In genomic region chr21:37435719-37436118, GRCh38 we compare ENCODE assay signal across 15 cellular contexts.
A peak's percentile ranks its signal among the peaks of the same experiment; 100 is the strongest.
DNase-seq lines count a peak whose midpoint lies in the region; FAIRE-seq and TF ChIP-seq lines count a peak whose summit lies in the region.
"Had no signal": no experiment of that assay in that cellular context is flagged by ENCODE, and none has a peak within 500 bp of the region (broad histone marks: within the 10 kb centered on the region; RNA-seq: fewer than 3 reads in every experiment).

No MANE protein-coding gene starts in this region.

- H4K20me1 ChIP-seq in H1 (replicated peaks in 1 of 2; ENCODE audit: control insufficient read depth in 1 of 2, insufficient read depth in 2 of 2, low read length in 2 of 2) (peaks cover 4 to 10% of the 10 kb centered on the region in 2 experiments), neural progenitor cell (ENCODE audit: low read depth) (peaks cover 38% of the 10 kb centered on the region)

- H3F3A ChIP-seq in neural progenitor cell (ENCODE audit: low read depth), result peaks cover 7% of the 10 kb centered on the region

- H2BK20ac ChIP-seq in H1 (ENCODE audit: low read length), result no peak overlapping the region

- no peak overlapping the region for H3K27ac ChIP-seq in H1 (ENCODE audit: low read depth, low read length)
- H3K27ac ChIP-seq in neural progenitor cell, result peak overlapping the region; percentile 4
- peak overlapping the region in 1 of 4 donors; percentile 29 for H3K27ac ChIP-seq in esophagus squamous epithelium
- H3K27ac ChIP-seq: SJSA1 had no signal

- FAIRE-seq in GM12891 (lab: Jason Lieb, UNC) (peak; percentile 20), H1 (lab: Jason Lieb, UNC) (peak; percentile 82)

- CTCF ChIA-PET in H1 (lab: Charles Lee; ENCODE audit: partially characterized antibody), result no interaction called here

- H3K56ac ChIP-seq in H1 (replicated peaks; ENCODE audit: insufficient read length, low read depth, low read length), result no peak overlapping the region

- no peak for TF ChIP-seq RAD21 in H1 (IDR thresholded peaks at IDR 0.05 in 1 of 2, conservative IDR thresholded peaks at IDR 0.05 in 1 of 2; ENCODE audit: low read depth in 2 of 2, low read length in 2 of 2)

- H3K4me2 ChIP-seq in H1 (ENCODE audit: insufficient read depth in 1 of 2, low read depth in 2 of 2, low read length in 2 of 2), result peak overlapping the region in 1 of 2 experiments; percentile 31; a peak in 1 of 4 replicates
- peak overlapping the region; percentile 62 for H3K4me2 ChIP-seq in neural progenitor cell

- H3K9ac ChIP-seq in H1 (replicated peaks in 1 of 4; ENCODE audit: extremely low read depth in 1 of 4, low read depth in 3 of 4, low read length in 3 of 4) (no peak overlapping the region), neural progenitor cell (no peak overlapping the region)

- H2BK5ac ChIP-seq in H1 (ENCODE audit: low read depth, low read length), result no peak overlapping the region

- H3K79me2 ChIP-seq in H1 (ENCODE audit: control insufficient read depth in 1 of 2, insufficient read depth in 2 of 2, low read length in 2 of 2) (peaks cover 10 to 98% of the 10 kb centered on the region in 2 experiments), neural progenitor cell (ENCODE audit: low read depth) (peaks cover 100% of the 10 kb centered on the region)

- peaks cover 25% of the 10 kb centered on the region for H3K9me3 Mint-ChIP-seq in neural progenitor cell
- H3K9me3 Mint-ChIP-seq: central memory CD8-positive, alpha-beta T cell had no signal

- H3K36me3 Mint-ChIP-seq in neural progenitor cell, result peaks cover 51% of the 10 kb centered on the region

- H2BK15ac ChIP-seq in H1 (ENCODE audit: low read length), result no peak overlapping the region

- no peak overlapping the region for H3K14ac ChIP-seq in H1 (ENCODE audit: insufficient read length)

- H4K8ac ChIP-seq in H1 (ENCODE audit: extremely low read depth, insufficient read depth, low read length), result no peak overlapping the region

- no peak overlapping the region for H4K5ac ChIP-seq in H1 (ENCODE audit: insufficient read length, low read depth, low read length)

- peaks cover 2% of the 10 kb centered on the region; the same call in 1 of the 2 replicates for H3K79me1 ChIP-seq in H1 (ENCODE audit: low read depth, low read length)

- H3K4me3 ChIP-seq in LNCaP clone FGC (ENCODE audit: low read depth, low read length) (0 out of 2 replicates have a peak overlapping the region, but pooled peaks have one; percentile 7), H1 (ENCODE audit: extremely low read depth in 1 of 4, insufficient read depth in 2 of 4, low read depth in 3 of 4, low read length in 4 of 4) (peak overlapping the region in 1 of 4 experiments; percentile 32; a peak in 1 of 8 replicates), neural progenitor cell (peak overlapping the region; percentile 20), esophagus squamous epithelium (no peak overlapping the region)
- H3K4me3 ChIP-seq: SJSA1 had no signal

- TF ChIP-seq POLR2A in GM12891 (IDR thresholded peaks at IDR 0.05; ENCODE audit: low read depth, low read length) (no peak), H1 (IDR thresholded peaks at IDR 0.05; ENCODE audit: control extremely low read depth in 1 of 2, low read depth in 2 of 2, low read length in 2 of 2) (no peak), esophagus squamous epithelium (IDR thresholded peaks at IDR 0.05) (no peak)

- 77% methylated on average over 3 of the region's 3 CpGs; no CpG with 5 or more reads in 1 of the 2 experiments for WGBS in H1 (ENCODE audit: extremely low coverage in 1 of 2, insufficient coverage in 1 of 2, insufficient read length in 1 of 2, insufficient replicate concordance in 2 of 2, low coverage in 1 of 2, low lambda C conversion rate in 2 of 2, missing lambda C conversion rate in 1 of 2), 2 experiments
- 47 to 49% methylated on average over 3 of the region's 3 CpGs for WGBS in esophagus squamous epithelium, 2 donors

- DNase-seq in GM12891 (ENCODE audit: insufficient read length, low spot score) (no peak), LNCaP clone FGC (ENCODE audit: low read depth) (no peak), H1 (ENCODE audit: low read depth in 1 of 2, low spot score in 2 of 2) (no peak), neural progenitor cell (ENCODE audit: low spot score) (no peak), HUDEP-2 (lab: John Stamatoyannopoulos, UW; ENCODE audit: unreplicated experiment in 76 of 76) (no peak), esophagus squamous epithelium (lab: John Stamatoyannopoulos, UW) (no peak), NOMO-1 treated with DMSO at 0.1 percent for 48 hours (lab: John Stamatoyannopoulos, UW; ENCODE audit: unreplicated experiment) (no peak), NCI-H510A treated with DMSO at 0.1 percent for 48 hours (lab: John Stamatoyannopoulos, UW) (no peak)
- DNase-seq: activated CD4-positive, alpha-beta T cell treated with anti-CD3 and anti-CD28 coated beads for 1 hour; kidney; stimulated activated CD4-positive, alpha-beta T cell treated with anti-CD3 and anti-CD28 coated beads, Interleukin-2, amount 100 ng/mL, for 24 hours had no signal

- H3K27ac Mint-ChIP-seq in neural progenitor cell, result no peak overlapping the region
- H3K27ac Mint-ChIP-seq: mesothelial cell of epicardium had no signal

- POLR2A ChIA-PET in H1 (lab: Charles Lee; ENCODE audit: partially characterized antibody), result interaction anchor here (1.1 kb wide), 1 partner anchor 12 kb away, joined by 4 read pairs; no protein-coding TSS in a partner anchor

- H2AFZ ChIP-seq in H1 (ENCODE audit: low read length) (no peak overlapping the region), neural progenitor cell (replicated peaks) (no peak overlapping the region)

- intact Hi-C loops in esophagus squamous epithelium (cut with DNase I), result no loop called here

- TF ChIP-seq CTCF in LNCaP clone FGC (IDR thresholded peaks at IDR 0.05; ENCODE audit: control insufficient read depth, extremely low read depth, insufficient read depth), result no peak
- no peak for TF ChIP-seq CTCF in H1 (IDR thresholded peaks at IDR 0.05; ENCODE audit: control extremely low read depth in 1 of 3, insufficient read depth in 1 of 3, low read depth in 1 of 3, low read length in 3 of 3)
- TF ChIP-seq CTCF in neural progenitor cell (IDR thresholded peaks at IDR 0.05), result no peak
- TF ChIP-seq CTCF in esophagus squamous epithelium (IDR thresholded peaks at IDR 0.05), result no peak

- no peak overlapping the region for H3K4me3 Mint-ChIP-seq in neural progenitor cell
- H3K4me3 Mint-ChIP-seq: central memory CD8-positive, alpha-beta T cell; mesothelial cell of epicardium had no signal

- no peaks in the 10 kb centered on the region; a peak in 1 of 8 replicates for H3K36me3 ChIP-seq in H1 (ENCODE audit: control insufficient read depth in 2 of 4, insufficient read depth in 4 of 4, low read length in 3 of 4)
- H3K36me3 ChIP-seq in neural progenitor cell, result peaks cover 21% of the 10 kb centered on the region
- no peaks in the 10 kb centered on the region for H3K36me3 ChIP-seq in esophagus squamous epithelium
- H3K36me3 ChIP-seq: SJSA1 had no signal

- H3K4me1 Mint-ChIP-seq in neural progenitor cell, result peaks cover 9% of the 10 kb centered on the region

- H3K27me3 ChIP-seq in H1 (replicated peaks in 1 of 4; ENCODE audit: control insufficient read depth in 3 of 4, extremely low read depth in 1 of 4, insufficient read depth in 3 of 4, low read length in 3 of 4), result no peaks in the 10 kb centered on the region
- no peaks in the 10 kb centered on the region for H3K27me3 ChIP-seq in neural progenitor cell
- no peaks in the 10 kb centered on the region for H3K27me3 ChIP-seq in esophagus squamous epithelium
- H3K27me3 ChIP-seq: SJSA1 had no signal

- no peak overlapping the region for H2BK12ac ChIP-seq in H1 (ENCODE audit: low read depth, low read length)

- H3K4me1 ChIP-seq in H1 (replicated peaks in 1 of 4; ENCODE audit: control insufficient read depth in 3 of 4, insufficient read depth in 4 of 4, low read length in 3 of 4) (peaks cover under 1 to 9% (median 7%) of the 10 kb centered on the region in 4 experiments; a peak in 5 of 7 replicates), neural progenitor cell (peaks cover 20% of the 10 kb centered on the region), esophagus squamous epithelium (peaks cover 16 to 66% (median 20%) of the 10 kb centered on the region in 3 donors)
- H3K4me1 ChIP-seq: SJSA1 had no signal

- H2AK5ac ChIP-seq in H1 (ENCODE audit: low read depth, low read length), result no peak overlapping the region

- H3K18ac ChIP-seq in H1 (ENCODE audit: extremely low read depth, low read length), result no peak overlapping the region

- H3K4ac ChIP-seq in H1 (replicated peaks; ENCODE audit: insufficient read length, low read depth, low read length), result no peak overlapping the region

- no peak overlapping the region for H3K23ac ChIP-seq in H1 (ENCODE audit: insufficient read length)

- peaks cover 0 to 7% of the 10 kb centered on the region in 2 experiments; a peak in 3 of 4 replicates for H3K9me3 ChIP-seq in H1 (ENCODE audit: insufficient read depth in 2 of 2, low read depth in 1 of 2, low read length in 1 of 2)
- peaks cover 15% of the 10 kb centered on the region for H3K9me3 ChIP-seq in neural progenitor cell (ENCODE audit: low read depth)
- H3K9me3 ChIP-seq in esophagus squamous epithelium, result no peaks in the 10 kb centered on the region
- H3K9me3 ChIP-seq: Caco-2, SJSA1 had no signal

- TF ChIP-seq EP300 in H1 (IDR thresholded peaks at IDR 0.05; ENCODE audit: borderline replicate concordance in 1 of 2, low read depth in 2 of 2, low read length in 2 of 2), result no peak

- H3K27me3 Mint-ChIP-seq in neural progenitor cell (ENCODE audit: insufficient read depth, low read depth), result peaks cover under 1% of the 10 kb centered on the region
- H3K27me3 Mint-ChIP-seq: central memory CD8-positive, alpha-beta T cell had no signal

- no peak overlapping the region for H4K91ac ChIP-seq in H1 (replicated peaks; ENCODE audit: insufficient read length, low read length)

- no peaks in the 10 kb centered on the region for H3K23me2 ChIP-seq in H1 (ENCODE audit: low read depth, low read length)

- no peak overlapping the region for H2BK120ac ChIP-seq in H1 (replicated peaks; ENCODE audit: low read depth, low read length)

TF ChIP-seq in GM12891, 5 proteins besides CTCF, POLR2A, EP300 and RAD21:
- TF ChIP-seq SPI1 (IDR thresholded peaks at IDR 0.05; ENCODE audit: low read depth, low read length) (no peak), POU2F2 (IDR thresholded peaks at IDR 0.05; ENCODE audit: low read depth, low read length) (no peak), TAF1 (IDR thresholded peaks at IDR 0.05; ENCODE audit: low read depth, low read length) (no peak), PAX5 (IDR thresholded peaks at IDR 0.05; ENCODE audit: insufficient read depth, low read length, severe bottlenecking) (no peak), POLR2AphosphoS5 (IDR thresholded peaks at IDR 0.05; ENCODE audit: low read depth, low read length) (no peak)

TF ChIP-seq in H1, 55 proteins besides CTCF, POLR2A, EP300 and RAD21 (continues in another document):
- TF ChIP-seq CREB1 (IDR thresholded peaks at IDR 0.05) (no peak), KDM5A (IDR thresholded peaks at IDR 0.05; ENCODE audit: low read length) (no peak), FOSL1 (IDR thresholded peaks at IDR 0.05; ENCODE audit: insufficient read depth, low read depth, low read length) (no peak), ZNF274 (IDR thresholded peaks at IDR 0.05; ENCODE audit: borderline replicate concordance, extremely low read depth, low read length) (no peak), HDAC2 (IDR thresholded peaks at IDR 0.05; ENCODE audit: borderline replicate concordance in 1 of 2, low read depth in 2 of 2, low read length in 2 of 2) (no peak), BACH1 (IDR thresholded peaks at IDR 0.05; ENCODE audit: low read length) (no peak), CHD1 (IDR thresholded peaks at IDR 0.05; ENCODE audit: low read depth, low read length) (no peak)

Comparison
In these comparisons a context has a peak if more than half of its experiments do, and no peak if none do; other contexts are left out.
1. H3K4me3 ChIP-seq: peak in LNCaP clone FGC (single experiment) and neural progenitor cell (single experiment); none in esophagus squamous epithelium (0 of 4).